In the genomic region with DNA sequence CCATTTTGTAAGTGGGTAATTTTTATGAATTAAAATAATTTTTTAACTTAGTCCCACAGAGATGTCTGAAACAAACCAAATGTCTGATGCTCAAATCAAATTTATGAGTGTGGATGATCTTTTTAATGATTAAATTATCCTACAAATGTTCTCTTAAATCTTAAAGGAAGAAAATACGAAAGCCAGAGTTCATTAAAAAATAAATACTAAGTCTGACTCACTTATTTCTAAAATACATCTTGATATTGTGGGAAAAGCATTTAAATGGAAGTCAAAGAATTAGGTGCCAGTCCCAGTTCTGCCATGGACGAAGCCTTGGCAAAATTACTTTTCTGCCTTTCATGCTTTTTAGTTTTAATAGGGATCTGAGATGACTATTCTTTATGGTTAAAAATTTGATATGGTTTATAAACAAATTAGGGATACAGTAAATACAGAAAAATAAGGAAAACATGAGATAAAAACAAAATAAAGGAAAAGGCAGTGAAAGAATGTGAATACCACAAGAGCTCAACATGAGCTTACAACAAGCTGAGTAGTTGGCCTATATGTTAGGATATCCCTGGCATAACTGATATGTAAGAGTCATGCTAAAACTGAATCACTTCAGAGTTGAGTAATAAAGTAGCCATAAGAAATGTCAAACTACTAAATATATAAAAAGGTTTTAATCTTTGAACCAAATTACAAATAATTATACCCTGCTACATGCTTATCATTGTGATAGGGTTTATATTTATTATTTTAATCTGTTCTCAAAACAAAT, we compare ENCODE assay signal across 12 cellular contexts. TPM values are rescaled to one million over a fixed set of nuclear protein-coding genes. Genes with fewer than 3 reads are reported as not detected.
DNase-seq lines count a peak whose midpoint lies in the region; ATAC-seq, FAIRE-seq and TF ChIP-seq lines count a peak whose summit lies in the region.
"Had no signal": no experiment of that assay in that cellular context is flagged by ENCODE, and none has a peak within 500 bp of the region (broad histone marks: within the 10 kb centered on the region; RNA-seq: fewer than 3 reads in every experiment).

No MANE protein-coding gene starts in this region.

- CTCF ChIA-PET in HepG2 (lab: Yijun Ruan, JAX; ENCODE audit: low intra/inter-chr PET ratio, low total read pairs) = no interaction called here

- H3K9ac ChIP-seq in HepG2 (ENCODE audit: insufficient read depth, low read depth, low read length) = no peak overlapping the region

- no peaks in the 10 kb centered on the region for H3K36me3 ChIP-seq in HepG2 (replicated peaks in 1 of 2; ENCODE audit: control insufficient read depth in 1 of 2, insufficient read depth in 2 of 2, low read length in 2 of 2)

- H4K20me1 ChIP-seq in HepG2 (ENCODE audit: insufficient read depth, low read length) = no peaks in the 10 kb centered on the region

- H3K79me2 ChIP-seq in HepG2 (ENCODE audit: insufficient read depth, low read length) = peaks cover 3% of the 10 kb centered on the region

- no peaks in the 10 kb centered on the region for H3K9me3 ChIP-seq in HepG2 (ENCODE audit: low read length)

- no peak for TF ChIP-seq POLR2A in HepG2 (IDR thresholded peaks at IDR 0.05; ENCODE audit: insufficient read depth in 1 of 2, low read depth in 2 of 2, low read length in 2 of 2)

- TF ChIP-seq EP300 in HepG2 (IDR thresholded peaks at IDR 0.05; ENCODE audit: low read depth in 2 of 2, low read length in 2 of 2) (no peak), HepG2 (CRISPR knock-in tag; IDR thresholded peaks at IDR 0.05; ENCODE audit: borderline replicate concordance) (no peak)

- no peak overlapping the region for H2AFZ ChIP-seq in HepG2 (ENCODE audit: low read length)

- no peak for FAIRE-seq in HepG2 (lab: Jason Lieb, UNC)
- FAIRE-seq: urothelium cell line had no signal

- peaks cover 50% of the 10 kb centered on the region for H3K4me1 ChIP-seq in HepG2 (ENCODE audit: insufficient read depth, low read length)

- intact Hi-C loops in HepG2 (cut with micrococcal nuclease; ENCODE audit: unreplicated experiment) = no loop called here

- no peak for ATAC-seq in HepG2

- TF ChIP-seq RAD21 in HepG2 (CRISPR knock-in tag; IDR thresholded peaks at IDR 0.05) = no peak

- no peak for TF ChIP-seq CTCF in cardiac fibroblast (IDR thresholded peaks at IDR 0.05; ENCODE audit: low read depth, low read length)
- TF ChIP-seq CTCF in HepG2 (CRISPR knock-in tag; IDR thresholded peaks at IDR 0.05) = no peak

- in situ Hi-C loops in HepG2 (cut with HindIII; ENCODE audit: extremely low pct_ligation_motif_present, low pct_unique_long_range_greater_than_20kb) = no loop called here

- H3K4me2 ChIP-seq in HepG2 (ENCODE audit: low read depth, low read length) = peak overlapping the region; percentile 32; the same call in 1 of the 2 replicates

- peak; percentile 62 for DNase-seq in AG08396 (ENCODE audit: low spot score)
- DNase-seq in HuH-7.5 (ENCODE audit: low spot score) = peak; percentile 39
- DNase-seq in cardiac fibroblast (ENCODE audit: low read depth in 2 of 2) = peak; percentile 64 to 72
- no peak for DNase-seq in HepG2 (ENCODE audit: low spot score)
- no peak for DNase-seq in NCI-H510A treated with DMSO at 0.1 percent for 48 hours (lab: John Stamatoyannopoulos, UW)
- no peak for DNase-seq in globus pallidus (ENCODE audit: low spot score)
- DNase-seq in mesenteric fat pad (ENCODE audit: low spot score) = no peak
- DNase-seq in NCI-H1105 (lab: John Stamatoyannopoulos, UW) = no peak
- DNase-seq: activated naive CD4-positive, alpha-beta T cell treated with Interleukin-2 at 50 U/mL for 16 hours; midbrain; NCI-H2081 had no signal

- no peaks in the 10 kb centered on the region for H3K27me3 ChIP-seq in HepG2 (ENCODE audit: control insufficient read depth in 1 of 2, insufficient read depth in 2 of 2, low read length in 2 of 2)

- BruUV-seq in HepG2 (replicated peaks; lab: Mats Ljungman, UMichigan) = no TSS peak

- WGBS in HepG2 (ENCODE audit: low lambda C conversion rate) = 98% methylated on average over 2 of the region's 2 CpGs

- H3K4me3 ChIP-seq in cardiac fibroblast (replicated peaks in 1 of 2; ENCODE audit: low read depth in 2 of 2, low read length in 2 of 2) (no peak overlapping the region), HepG2 (replicated peaks in 1 of 3; ENCODE audit: insufficient read depth in 1 of 3, low read depth in 2 of 3, low read length in 3 of 3) (no peak overlapping the region)

- no peak overlapping the region for H3K27ac ChIP-seq in HepG2 (ENCODE audit: extremely low read length, insufficient read depth, low read length)

- POLR2A ChIA-PET in HepG2 (lab: Yijun Ruan, JAX) = no interaction called here

TF ChIP-seq in HepG2, 621 proteins besides CTCF, POLR2A, EP300 and RAD21:
- no peak for TF ChIP-seq ZNF180 (CRISPR knock-in tag; IDR thresholded peaks at IDR 0.05; ENCODE audit: borderline replicate concordance, low read depth)
- TF ChIP-seq POLR2G (IDR thresholded peaks at IDR 0.05; ENCODE audit: low read depth, low read length) = no peak
- TF ChIP-seq CC2D1A (CRISPR knock-in tag; IDR thresholded peaks at IDR 0.05) = no peak
- TF ChIP-seq ZBTB25 (CRISPR knock-in tag; IDR thresholded peaks at IDR 0.05) = no peak
- TF ChIP-seq ZNF703 (CRISPR knock-in tag; IDR thresholded peaks at IDR 0.05; ENCODE audit: borderline replicate concordance) = no peak
- TF ChIP-seq MYNN (CRISPR knock-in tag; IDR thresholded peaks at IDR 0.05; ENCODE audit: low read depth) = no peak
- TF ChIP-seq AKAP8 (CRISPR knock-in tag; IDR thresholded peaks at IDR 0.05) = no peak
- TF ChIP-seq TBL1XR1 (IDR thresholded peaks at IDR 0.05; ENCODE audit: borderline replicate concordance, low read length, partially characterized antibody) = no peak
- TF ChIP-seq, protein P1, sequence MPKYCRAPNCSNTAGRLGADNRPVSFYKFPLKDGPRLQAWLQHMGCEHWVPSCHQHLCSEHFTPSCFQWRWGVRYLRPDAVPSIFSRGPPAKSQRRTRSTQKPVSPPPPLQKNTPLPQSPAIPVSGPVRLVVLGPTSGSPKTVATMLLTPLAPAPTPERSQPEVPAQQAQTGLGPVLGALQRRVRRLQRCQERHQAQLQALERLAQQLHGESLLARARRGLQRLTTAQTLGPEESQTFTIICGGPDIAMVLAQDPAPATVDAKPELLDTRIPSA (CRISPR knock-in tag; IDR thresholded peaks at IDR 0.05; ENCODE audit: borderline replicate concordance) = no peak
- no peak for TF ChIP-seq FOXA1 (IDR thresholded peaks at IDR 0.05)
- TF ChIP-seq FOXA1 (CRISPR knock-in tag; IDR thresholded peaks at IDR 0.05) = no peak
- TF ChIP-seq, protein P2, sequence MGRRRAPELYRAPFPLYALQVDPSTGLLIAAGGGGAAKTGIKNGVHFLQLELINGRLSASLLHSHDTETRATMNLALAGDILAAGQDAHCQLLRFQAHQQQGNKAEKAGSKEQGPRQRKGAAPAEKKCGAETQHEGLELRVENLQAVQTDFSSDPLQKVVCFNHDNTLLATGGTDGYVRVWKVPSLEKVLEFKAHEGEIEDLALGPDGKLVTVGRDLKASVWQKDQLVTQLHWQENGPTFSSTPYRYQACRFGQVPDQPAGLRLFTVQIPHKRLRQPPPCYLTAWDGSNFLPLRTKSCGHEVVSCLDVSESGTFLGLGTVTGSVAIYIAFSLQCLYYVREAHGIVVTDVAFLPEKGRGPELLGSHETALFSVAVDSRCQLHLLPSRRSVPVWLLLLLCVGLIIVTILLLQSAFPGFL (CRISPR knock-in tag; IDR thresholded peaks at IDR 0.05) = no peak
- TF ChIP-seq NCOA5 (CRISPR knock-in tag; IDR thresholded peaks at IDR 0.05) = no peak
- no peak for TF ChIP-seq SALL1 (CRISPR knock-in tag; IDR thresholded peaks at IDR 0.05)

RNA-seq across cellular contexts. Expression of gene CCDC34, which starts 9.2 kb away (rescaled TPM):
- total RNA-seq in HepG2 (2016; rRNA removed; fragmentation: Illumina TruSeq; extraction: Trizol) (34.3 and 37.9 TPM in 2 replicates), mesenteric fat pad (6.2 TPM)
- total RNA-seq in HepG2 (2016; cell fraction: cytosol; rRNA removed; fragmentation: Illumina TruSeq; extraction: Trizol; ENCODE audit: low read depth) = 10.7 and 11.6 TPM in 2 replicates
- total RNA-seq in HepG2 (2016; cell fraction: insoluble cytoplasmic fraction; rRNA removed; fragmentation: Illumina TruSeq; extraction: Trizol) = 35.1 and 40.9 TPM in 2 replicates
- total RNA-seq in HepG2 (2016; cell fraction: membrane; rRNA removed; fragmentation: Illumina TruSeq; extraction: Trizol) = 18.2 and 19.0 TPM in 2 replicates
- 16.1 and 19.6 TPM in 2 replicates for total RNA-seq in HepG2 (2016; cell fraction: nucleus; rRNA removed; fragmentation: Illumina TruSeq; extraction: Trizol)
- polyA plus RNA-seq in HepG2 (2011; rRNA removed) = 3.2 and 7.6 TPM in 2 replicates
- polyA plus RNA-seq in HepG2 (2011; cell fraction: cytosol; rRNA removed) = 3.7 and 5.9 TPM in 2 replicates
- 2.3 and 2.6 TPM in 2 replicates for polyA plus RNA-seq in HepG2 (2011; cell fraction: nucleus; rRNA removed)
- 7.7 and 20.2 TPM in 2 replicates for polyA plus RNA-seq in HepG2 (2012)
- polyA plus RNA-seq in HepG2 (2016; cell fraction: cytosol; fragmentation: Illumina TruSeq; extraction: Trizol; ENCODE audit: low read depth) = 7.5 and 10.1 TPM in 2 replicates
- 54.7 and 54.9 TPM in 2 replicates for polyA plus RNA-seq in HepG2 (2016; cell fraction: insoluble cytoplasmic fraction; fragmentation: Illumina TruSeq; extraction: Trizol; ENCODE audit: low read depth)
- polyA plus RNA-seq in HepG2 (2016; cell fraction: membrane; fragmentation: Illumina TruSeq; extraction: Trizol; ENCODE audit: low read depth) = 14.2 and 15.6 TPM in 2 replicates
- polyA plus RNA-seq in HepG2 (2016; cell fraction: nucleus; fragmentation: Illumina TruSeq; extraction: Trizol; ENCODE audit: insufficient read depth, low read depth) = 22.5 and 25.2 TPM in 2 replicates
- 6.1 and 10.4 TPM in 2 replicates for polyA minus RNA-seq in HepG2 (2011; rRNA and poly(A)+ RNA removed; ENCODE audit: low replicate concordance)
- 3.0 and 3.5 TPM in 2 replicates for polyA minus RNA-seq in HepG2 (2011; cell fraction: cytosol; rRNA and poly(A)+ RNA removed)
- polyA minus RNA-seq in HepG2 (2011; cell fraction: nucleus; rRNA and poly(A)+ RNA removed) = 15.7 and 17.0 TPM in 2 replicates

Comparison
In these comparisons a context has a peak if more than half of its experiments do, and no peak if none do; other contexts are left out.
1. DNase-seq: peak in AG08396 (single experiment), HuH-7.5 (single experiment) and cardiac fibroblast (2 of 2); none in HepG2 (single experiment), NCI-H510A treated with DMSO at 0.1 percent for 48 hours (single experiment), globus pallidus (single experiment), mesenteric fat pad (single experiment) and NCI-H1105 (single experiment).